Comparison of ENCODE assay signal across 8 cellular contexts in the genomic region with DNA sequence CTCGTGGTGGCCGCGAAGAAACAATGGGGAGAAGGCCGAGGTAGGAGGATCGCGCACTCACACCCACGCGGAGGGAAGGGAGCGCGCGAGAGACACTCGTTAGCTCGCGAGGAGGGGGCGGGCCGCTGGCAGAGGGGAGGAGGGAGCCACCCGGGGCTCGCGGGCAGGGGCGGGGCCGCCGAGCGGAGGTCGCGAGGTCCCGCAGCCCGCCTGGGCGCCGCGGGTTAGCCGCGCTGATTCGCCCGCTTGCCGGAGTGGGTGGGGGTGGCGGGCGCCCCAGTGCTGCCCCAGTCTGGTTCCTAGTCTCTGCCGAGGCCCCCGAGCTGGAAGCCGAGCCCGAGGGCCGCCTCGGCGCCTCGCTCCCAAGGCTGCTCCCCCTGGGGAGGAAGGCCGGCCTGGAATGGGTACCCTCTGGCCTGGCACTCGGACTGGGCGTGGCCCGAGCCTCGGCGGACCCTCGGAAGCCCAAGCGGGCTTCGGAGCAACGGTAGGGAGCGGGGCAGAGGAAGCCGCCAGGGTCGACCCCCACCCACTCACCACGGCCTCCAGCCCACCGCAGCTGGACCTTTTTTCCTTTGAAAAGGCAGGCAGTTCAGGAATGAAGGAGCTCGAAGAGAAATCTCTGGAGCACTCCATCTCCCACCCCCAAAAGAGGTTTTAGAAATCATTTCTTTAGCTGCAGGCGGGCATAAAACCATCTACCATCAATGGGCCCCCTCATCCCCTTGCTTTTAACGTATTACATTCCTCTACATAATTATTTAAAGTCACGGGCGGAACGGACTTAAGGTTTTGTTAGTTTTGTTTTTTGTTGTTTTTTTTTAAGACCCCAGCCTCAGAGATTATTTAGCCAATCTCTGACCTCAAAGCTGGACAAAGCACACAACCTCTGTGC. TPM values are rescaled to one million over a fixed set of nuclear protein-coding genes. Genes with fewer than 3 reads are reported as not detected.
A peak's percentile ranks its signal among the peaks of the same experiment; 100 is the strongest.
DNase-seq lines count a peak whose midpoint lies in the region; ATAC-seq and TF ChIP-seq lines count a peak whose summit lies in the region.

No MANE protein-coding gene starts in this region.

- 4 to 6% methylated on average over 42 to 66 of the region's 66 CpGs for WGBS in esophagus, 2 donors

- H3K36me3 Mint-ChIP-seq in CD4-positive, alpha-beta T cell (ENCODE audit: low read depth): peaks cover 9% of the 10 kb centered on the region

- H3K4me1 Mint-ChIP-seq in CD4-positive, alpha-beta T cell (ENCODE audit: low read depth): peaks cover 42% of the 10 kb centered on the region

- peaks cover 36% of the 10 kb centered on the region for H3K4me1 ChIP-seq in OCI-LY1 (ENCODE audit: insufficient read depth, low read length, severe bottlenecking)
- H3K4me1 ChIP-seq in esophagus (ENCODE audit: control insufficient read depth in 2 of 2, insufficient read depth in 2 of 2, low read length in 1 of 2): no peaks in the 10 kb centered on the region
- H3K4me1 ChIP-seq in muscle layer of colon (ENCODE audit: insufficient read depth, low read length): peaks cover 11% of the 10 kb centered on the region

- POLR2A ChIA-PET in CD4-positive, alpha-beta T cell (lab: Charles Lee): interaction anchor here (0.6 to 2.3 kb wide), 34 partner anchors 9 to 367 kb away, joined by 3 to 97 read pairs (median 5); a partner anchor contains a TSS

- H3K9me2 ChIP-seq in OCI-LY1 (ENCODE audit: low read depth, low read length): no peaks in the 10 kb centered on the region

- no peak overlapping the region for H2AFZ ChIP-seq in OCI-LY1 (ENCODE audit: low read length)

- H3K9ac ChIP-seq in OCI-LY1 (ENCODE audit: low read length): peak overlapping the region; percentile 81
- H3K9ac ChIP-seq in muscle layer of colon (ENCODE audit: low read length): peak overlapping the region; percentile 55

- H3F3A ChIP-seq in OCI-LY1 (ENCODE audit: insufficient read depth, low read length): 0 out of 2 replicates have a peak, but pooled peaks cover 10% of the 10 kb centered on the region

- H3K4me2 ChIP-seq in OCI-LY1 (ENCODE audit: low read length): peak overlapping the region; percentile 99

- peak; percentile 76 for ATAC-seq in CD4-positive, alpha-beta T cell (ENCODE audit: poor library complexity)
- peak; percentile 62 for ATAC-seq in GM19452 (IDR thresholded peaks at IDR 0.05; ENCODE audit: unreplicated experiment)

- peak overlapping the region; percentile 94 for H3K27ac ChIP-seq in CD4-positive, alpha-beta T cell (ENCODE audit: low read depth, low read length)
- H3K27ac ChIP-seq in OCI-LY1 (ENCODE audit: low read depth, low read length, poor library complexity, severe bottlenecking): peak overlapping the region; percentile 87
- H3K27ac ChIP-seq in esophagus (ENCODE audit: low read depth in 2 of 2, low read length in 1 of 2): peak overlapping the region; percentile 56 to 97
- H3K27ac ChIP-seq in muscle layer of colon (ENCODE audit: low read depth, low read length): peak overlapping the region; percentile 56

- H4K20me1 ChIP-seq in OCI-LY1 (ENCODE audit: insufficient read depth, low read length): no peaks in the 10 kb centered on the region

- H3K4me3 ChIP-seq in OCI-LY1 (ENCODE audit: low read depth, low read length, poor library complexity, severe bottlenecking) (peak overlapping the region; percentile 82), esophagus (ENCODE audit: low read depth in 1 of 2, low read length in 2 of 2) (peak overlapping the region; percentile 84 to 99), muscle layer of colon (ENCODE audit: low read depth in 1 of 2, low read length in 2 of 2) (peak overlapping the region; percentile 49 to 86)

- H3K79me2 ChIP-seq in OCI-LY1 (ENCODE audit: insufficient read depth, low read length): peaks cover 34% of the 10 kb centered on the region

- no peaks in the 10 kb centered on the region for H3K36me3 ChIP-seq in OCI-LY1 (ENCODE audit: insufficient read depth, low read length)
- H3K36me3 ChIP-seq in esophagus (ENCODE audit: control insufficient read depth in 2 of 2, insufficient read depth in 2 of 2, low read length in 1 of 2): no peaks in the 10 kb centered on the region
- H3K36me3 ChIP-seq in muscle layer of colon (ENCODE audit: insufficient read depth, low read length): no peaks in the 10 kb centered on the region

- CTCF ChIA-PET in CD4-positive, alpha-beta T cell (lab: Charles Lee): interaction anchor here (0.6 to 2.0 kb wide), 7 partner anchors 79 to 188 kb away, joined by 3 to 5 read pairs (median 4); a partner anchor contains a TSS

- peak; percentile 82 to 91 (median 87) for DNase-seq in CD4-positive, alpha-beta T cell
- peak; percentile 28 for DNase-seq in HS-5 (ENCODE audit: low read depth)
- peak; percentile 90 for DNase-seq in activated T-cell treated with anti-CD3 and anti-CD28 coated beads, Interleukin-2, amount 50 U/mL, for 1 hour
- peak; percentile 75 to 84 for DNase-seq in stimulated activated CD8-positive, alpha-beta memory T cell treated with anti-CD3 and anti-CD28 coated beads, Interleukin-4, amount 100 ng/mL, for 4 hours (ENCODE audit: low read depth in 2 of 2, low spot score in 1 of 2)

- no peaks in the 10 kb centered on the region for H3K27me3 ChIP-seq in CD4-positive, alpha-beta T cell (ENCODE audit: control insufficient read depth, insufficient read depth, low read length)
- H3K27me3 ChIP-seq in OCI-LY1 (ENCODE audit: insufficient read depth, low read length) (no peaks in the 10 kb centered on the region), esophagus (ENCODE audit: control insufficient read depth in 1 of 2, insufficient read depth in 2 of 2, low read length in 2 of 2) (no peaks in the 10 kb centered on the region), muscle layer of colon (ENCODE audit: control insufficient read depth in 1 of 2, insufficient read depth in 2 of 2, low read length in 2 of 2) (no peaks in the 10 kb centered on the region)

- H3K9me3 Mint-ChIP-seq in CD4-positive, alpha-beta T cell: no peaks in the 10 kb centered on the region

- intact Hi-C loops in CD4-positive, alpha-beta T cell (cut with DNase I, micrococcal nuclease): loop anchor here (2.0 to 5.0 kb wide), 8 partner anchors 27 to 186 kb away; a partner anchor contains a TSS

- no peaks in the 10 kb centered on the region for H3K9me3 ChIP-seq in CD4-positive, alpha-beta T cell (ENCODE audit: control insufficient read depth, low read length)
- H3K9me3 ChIP-seq in OCI-LY1 (ENCODE audit: low read length) (no peaks in the 10 kb centered on the region), esophagus (ENCODE audit: control insufficient read depth in 2 of 2, insufficient read depth in 1 of 2, low read depth in 1 of 2, low read length in 1 of 2) (no peaks in the 10 kb centered on the region), muscle layer of colon (ENCODE audit: low read length) (no peaks in the 10 kb centered on the region)

- no peak for TF ChIP-seq CTCF in CD4-positive, alpha-beta T cell (IDR thresholded peaks at IDR 0.05)
- no peak for TF ChIP-seq CTCF in OCI-LY1 (IDR thresholded peaks at IDR 0.05; ENCODE audit: low read length)

- peak overlapping the region; percentile 84 for H3K4me3 Mint-ChIP-seq in CD4-positive, alpha-beta T cell

- no peaks in the 10 kb centered on the region for H3K27me3 Mint-ChIP-seq in CD4-positive, alpha-beta T cell

- peak overlapping the region; percentile 90 for H3K27ac Mint-ChIP-seq in CD4-positive, alpha-beta T cell

RNA-seq across cellular contexts. Expression of a gene that starts 0.7 kb away (rescaled TPM):
- 100 to 1,000 TPM; 141 to 147 TPM for total RNA-seq in CD4-positive, alpha-beta T cell
- 10 to 100 TPM; 14.5 to 15.4 TPM for polyA plus RNA-seq in esophagus

RNA-seq across cellular contexts. Expression of a gene that starts 48.6 kb away (rescaled TPM):
- 10 to 100 TPM; 11.7 to 12.5 TPM for total RNA-seq in CD4-positive, alpha-beta T cell
- 1 to 10 TPM; 2.4 to 3.8 TPM for polyA plus RNA-seq in esophagus

Comparison
In these comparisons a context has a peak if more than half of its experiments do, and no peak if none do; other contexts are left out.
1. Peak in every context shown above with its lines: DNase-seq, ATAC-seq, H3K4me3 ChIP-seq and H3K27ac ChIP-seq.
2. DNase-seq: peak in every context shown above with its lines; median percentile 90 in activated T-cell treated with anti-CD3 and anti-CD28 coated beads, Interleukin-2, amount 50 U/mL, for 1 hour; 87 in CD4-positive, alpha-beta T cell; 80 in stimulated activated CD8-positive, alpha-beta memory T cell treated with anti-CD3 and anti-CD28 coated beads, Interleukin-4, amount 100 ng/mL, for 4 hours; 28 in HS-5.